8 cellular contexts compared by ENCODE assay signal in genomic region chr17:75078097-75079022, GRCh38. TPM values are rescaled to one million over a fixed set of nuclear protein-coding genes. Genes with fewer than 3 reads are reported as not detected.
DNase-seq lines count a peak whose midpoint lies in the region; ATAC-seq lines count a peak whose summit lies in the region.

No MANE protein-coding gene starts in this region.

- peak overlapping the region in 1 of 2 donors; percentile 58 for H3K4me3 ChIP-seq in muscle layer of colon (ENCODE audit: low read depth in 1 of 2, low read length in 2 of 2)

- peak overlapping the region; percentile 4 for H3K27ac ChIP-seq in caudate nucleus (ENCODE audit: low read depth, low read length)
- H3K27ac ChIP-seq in muscle layer of colon (ENCODE audit: low read depth, low read length): peak overlapping the region; percentile 86

- no peaks in the 10 kb centered on the region for H3K9me3 ChIP-seq in muscle layer of colon (ENCODE audit: low read length)

- DNase-seq in activated CD4-positive, CD25-positive, alpha-beta regulatory T cell treated with anti-CD3 and anti-CD28 coated beads, Interleukin-2, amount 50 U/mL, for 72 hours: no peak
- DNase-seq in HT1080 (ENCODE audit: low read depth) (peak; percentile 72), caudate nucleus (lab: John Stamatoyannopoulos, UW) (no peak), NOMO-1 treated with dmso at 0.1 percent for 144 hours (lab: John Stamatoyannopoulos, UW; ENCODE audit: unreplicated experiment) (no peak)
- DNase-seq in stimulated activated CD4-positive, alpha-beta T cell treated with anti-CD3 and anti-CD28 coated beads, Interleukin-1b, Interleukin-23, amount 100 ng/mL, for 48 hours: no peak

- H3K36me3 ChIP-seq in muscle layer of colon (ENCODE audit: insufficient read depth, low read length): no peaks in the 10 kb centered on the region

- H3K4me1 ChIP-seq in muscle layer of colon (ENCODE audit: insufficient read depth, low read length): peaks cover 20% of the 10 kb centered on the region

- peak; percentile 30 to 31 for ATAC-seq in activated CD4-positive, CD25-positive, alpha-beta regulatory T cell treated with anti-CD3 and anti-CD28 coated beads, Interleukin-2, amount 50 U/mL, for 24 hours
- ATAC-seq in GM21381 (IDR thresholded peaks at IDR 0.05; ENCODE audit: unreplicated experiment): no peak

- H3K27me3 ChIP-seq in muscle layer of colon (ENCODE audit: control insufficient read depth in 1 of 2, insufficient read depth in 2 of 2, low read length in 2 of 2): no peaks in the 10 kb centered on the region

- H3K9ac ChIP-seq in muscle layer of colon (ENCODE audit: low read length): peak overlapping the region; percentile 74

RNA-seq across cellular contexts. Expression of gene SLC16A5, which starts 9.4 kb away (rescaled TPM):
- total RNA-seq in HT1080 (2014; rRNA removed; shearing (Covaris generic)): not detected in 2 replicates
- polyA plus RNA-seq in HT1080 (2015; cell fraction: cytosol; rRNA removed): not detected in 2 replicates
- polyA plus RNA-seq in HT1080 (2015; cell fraction: nucleus; rRNA removed): 0.16 TPM in 1 of 2 replicates, not detected in the other

RNA-seq across cellular contexts. Expression of gene KCTD2, which starts 31.3 kb away (rescaled TPM):
- 17.2 and 18.6 TPM in 2 replicates for total RNA-seq in HT1080 (2014; rRNA removed; shearing (Covaris generic))
- polyA plus RNA-seq in HT1080 (2015; cell fraction: cytosol; rRNA removed): 13.7 and 14.5 TPM in 2 replicates
- 13.7 and 14.6 TPM in 2 replicates for polyA plus RNA-seq in HT1080 (2015; cell fraction: nucleus; rRNA removed)

RNA-seq across cellular contexts. Expression of gene ARMC7, which starts 31.4 kb away (rescaled TPM):
- 8.0 and 8.2 TPM in 2 replicates for total RNA-seq in HT1080 (2014; rRNA removed; shearing (Covaris generic))
- polyA plus RNA-seq in HT1080 (2015; cell fraction: cytosol; rRNA removed): 7.0 and 8.9 TPM in 2 replicates
- 5.3 and 7.2 TPM in 2 replicates for polyA plus RNA-seq in HT1080 (2015; cell fraction: nucleus; rRNA removed)

RNA-seq across cellular contexts. Expression of gene ATP5PD, which starts 31.6 kb away (rescaled TPM):
- 259 and 270 TPM in 2 replicates for total RNA-seq in HT1080 (2014; rRNA removed; shearing (Covaris generic))
- 248 and 267 TPM in 2 replicates for polyA plus RNA-seq in HT1080 (2015; cell fraction: cytosol; rRNA removed)
- polyA plus RNA-seq in HT1080 (2015; cell fraction: nucleus; rRNA removed): 131 and 158 TPM in 2 replicates

RNA-seq across cellular contexts. Expression of gene NT5C, which starts 53.2 kb away (rescaled TPM):
- 150 and 161 TPM in 2 replicates for total RNA-seq in HT1080 (2014; rRNA removed; shearing (Covaris generic))
- polyA plus RNA-seq in HT1080 (2015; cell fraction: cytosol; rRNA removed): 136 and 141 TPM in 2 replicates
- polyA plus RNA-seq in HT1080 (2015; cell fraction: nucleus; rRNA removed): 175 and 206 TPM in 2 replicates
